ENCODE assay signal across 29 cellular contexts in the genomic region with DNA sequence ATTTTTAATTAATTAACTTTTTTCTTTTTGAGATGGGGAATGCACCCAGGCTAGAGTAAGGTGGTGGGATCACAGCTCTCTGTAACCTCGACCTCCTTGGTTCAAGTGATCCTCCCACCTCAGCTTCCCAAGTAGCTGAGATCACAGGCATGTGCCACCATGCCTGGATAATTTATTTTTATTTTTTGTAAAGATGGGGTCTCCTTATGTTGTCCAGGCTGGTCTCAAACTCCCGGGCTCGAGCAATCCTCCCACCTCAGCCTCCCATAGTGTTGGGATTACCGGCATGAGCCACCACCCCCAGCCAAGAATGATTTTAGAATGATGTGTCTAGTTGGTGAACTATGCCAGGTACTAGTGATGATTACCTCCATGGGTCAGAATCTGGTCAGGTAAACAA. TPM values are rescaled to one million over a fixed set of nuclear protein-coding genes. Genes with fewer than 3 reads are reported as not detected.
"Had no signal": no experiment of that assay in that cellular context is flagged by ENCODE, and none has a peak within 500 bp of the region (broad histone marks: within the 10 kb centered on the region; RNA-seq: fewer than 3 reads in every experiment).

No MANE protein-coding gene starts in this region.

- H3K4me3 Mint-ChIP-seq: memory B cell; mesothelial cell of epicardium; naive B cell; natural killer cell treated with Interleukin-12 subunit alpha and Interleukin-12 subunit beta and Interleukin-15 and Interleukin-18, amount 100 ng/mL, for 72 hours; neural crest cell; stimulated activated memory B cell treated with anti-CD40 and anti-IgM and Interleukin-4, amounts not matched to agents 10 μg/mL and 1 μg/mL and 100 μg/mL, for 72 hours had no signal

- H3K4me1 ChIP-seq: testis had no signal

- FAIRE-seq: endometrium, kidney, urothelium cell line had no signal

- ATAC-seq: left lobe of liver; natural killer cell treated with Interleukin-12 subunit alpha and Interleukin-12 subunit beta and Interleukin-15 and Interleukin-18, amount 100 ng/mL, for 72 hours; psoas muscle; right cardiac atrium; stimulated activated memory B cell treated with anti-CD40 and anti-IgM and Interleukin-4, amounts not matched to agents 10 μg/mL and 1 μg/mL and 100 μg/mL, for 72 hours; stimulated activated naive CD8-positive, alpha-beta T cell treated with anti-CD3 and anti-CD28 coated beads, Interleukin-15, Interleukin-2, amounts not matched to agents 100 U/mL and 50 U/mL, for 24 hours had no signal

- H3K9me3 Mint-ChIP-seq: memory B cell; mesothelial cell of epicardium; naive B cell; natural killer cell treated with Interleukin-12 subunit alpha and Interleukin-12 subunit beta and Interleukin-15 and Interleukin-18, amount 100 ng/mL, for 72 hours; neural crest cell; stimulated activated memory B cell treated with anti-CD40 and anti-IgM and Interleukin-4, amounts not matched to agents 10 μg/mL and 1 μg/mL and 100 μg/mL, for 72 hours had no signal

- DNase-seq: dermis blood vessel endothelial cell; effector memory CD4-positive, alpha-beta T cell; esophagus squamous epithelium; foreskin melanocyte; glutamatergic neuron; hypothalamus; naive B cell; nucleus accumbens; right cardiac atrium; sigmoid colon; stimulated activated CD4-positive, alpha-beta T cell treated with anti-CD3 and anti-CD28 coated beads, Interleukin-4, amount 100 ng/mL, for 4 hours; substantia nigra; testis; upper lobe of left lung had no signal

- H3K27me3 Mint-ChIP-seq: memory B cell; stimulated activated memory B cell treated with anti-CD40 and anti-IgM and Interleukin-4, amounts not matched to agents 10 μg/mL and 1 μg/mL and 100 μg/mL, for 72 hours had no signal

- H3K27ac ChIP-seq: coronary artery, esophagus squamous epithelium, psoas muscle, sigmoid colon, testis, tibial nerve, upper lobe of left lung had no signal

- H3K9me3 ChIP-seq: esophagus squamous epithelium, mucosa of descending colon, psoas muscle, sigmoid colon, testis, tibial nerve, upper lobe of left lung had no signal

- H3K27me3 ChIP-seq: esophagus squamous epithelium, sigmoid colon, testis, tibial nerve, upper lobe of left lung had no signal

- H3K27ac Mint-ChIP-seq: memory B cell; mesothelial cell of epicardium; natural killer cell treated with Interleukin-12 subunit alpha and Interleukin-12 subunit beta and Interleukin-15 and Interleukin-18, amount 100 ng/mL, for 72 hours; stimulated activated memory B cell treated with anti-CD40 and anti-IgM and Interleukin-4, amounts not matched to agents 10 μg/mL and 1 μg/mL and 100 μg/mL, for 72 hours had no signal

- H3K4me3 ChIP-seq: coronary artery, esophagus squamous epithelium, lung, mucosa of descending colon, psoas muscle, sigmoid colon, testis, tibial nerve, upper lobe of left lung had no signal

- H3K4me1 Mint-ChIP-seq: mesothelial cell of epicardium, neural crest cell had no signal

- H3K36me3 ChIP-seq: esophagus squamous epithelium, sigmoid colon, tibial nerve, upper lobe of left lung had no signal

- H3K36me3 Mint-ChIP-seq: memory B cell; mesothelial cell of epicardium; stimulated activated memory B cell treated with anti-CD40 and anti-IgM and Interleukin-4, amounts not matched to agents 10 μg/mL and 1 μg/mL and 100 μg/mL, for 72 hours had no signal

RNA-seq across cellular contexts. Expression of a gene that starts 18.0 kb away (rescaled TPM):
- total RNA-seq: dermis blood vessel endothelial cell had no signal
